Comparison of ENCODE assay signal across 8 cellular contexts in the genomic region with DNA sequence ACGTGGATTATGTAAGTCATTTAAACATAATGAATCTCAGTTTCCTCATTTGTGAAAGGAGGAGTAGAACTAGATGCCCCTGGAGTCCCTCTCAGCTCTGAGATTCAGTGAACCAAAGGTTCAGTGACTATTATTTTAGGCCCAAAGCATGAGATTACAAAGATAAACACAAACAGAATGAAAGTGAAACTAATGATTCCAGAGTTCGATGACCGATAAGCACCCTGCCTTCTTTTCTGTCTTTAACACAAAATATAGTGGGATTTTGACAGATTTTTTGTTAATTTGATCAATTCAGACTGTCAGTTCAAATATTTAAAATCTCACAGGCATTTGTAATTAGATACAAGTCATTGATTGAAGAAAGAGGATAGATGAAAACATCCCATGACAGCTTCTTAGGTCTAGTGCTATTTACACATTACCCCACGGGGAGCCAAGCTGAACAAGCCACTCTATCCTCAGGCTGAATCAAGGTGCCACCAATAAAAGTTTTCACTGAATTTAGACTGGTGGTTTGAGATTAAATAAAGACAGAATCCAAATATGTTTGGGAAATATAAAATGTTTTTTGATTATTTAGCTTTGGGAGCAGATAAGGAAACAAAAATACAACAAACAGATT.
A peak's percentile ranks its signal among the peaks of the same experiment; 100 is the strongest.
DNase-seq lines count a peak whose midpoint lies in the region; ATAC-seq and TF ChIP-seq lines count a peak whose summit lies in the region.

No MANE protein-coding gene starts in this region.

- no peaks in the 10 kb centered on the region for H3K27me3 Mint-ChIP-seq in osteocyte (ENCODE audit: unreplicated experiment)

- H3K9me3 Mint-ChIP-seq in osteocyte (ENCODE audit: unreplicated experiment), result no peaks in the 10 kb centered on the region

- TF ChIP-seq CTCF in osteocyte (IDR thresholded peaks at IDR 0.05), result no peak

- peak overlapping the region; percentile 66 for H3K4me3 Mint-ChIP-seq in osteocyte (ENCODE audit: unreplicated experiment)

- DNase-seq in ELR (ENCODE audit: low read depth) (peak; percentile 59), osteocyte (ENCODE audit: extremely low spot score, unreplicated experiment) (no peak), islet precursor cell (no peak), superior temporal gyrus (ENCODE audit: extremely low spot score) (no peak), SHP77 treated with DMSO at 0.1 percent for 48 hours (lab: John Stamatoyannopoulos, UW) (no peak)
- peak; percentile 22 for DNase-seq in central memory CD4-positive, alpha-beta T cell

- H3K4me1 Mint-ChIP-seq in osteocyte (ENCODE audit: unreplicated experiment), result peaks cover 30% of the 10 kb centered on the region

- H3K36me3 Mint-ChIP-seq in osteocyte (ENCODE audit: unreplicated experiment), result peaks cover 31% of the 10 kb centered on the region

- peak; percentile 78 for ATAC-seq in GM21360 (IDR thresholded peaks at IDR 0.05; ENCODE audit: unreplicated experiment)
- ATAC-seq in HG03565 (IDR thresholded peaks at IDR 0.05; ENCODE audit: unreplicated experiment), result peak; percentile 54

- H3K27ac Mint-ChIP-seq in osteocyte (ENCODE audit: unreplicated experiment), result peak overlapping the region; percentile 80

Comparison
In these comparisons a context has a peak if more than half of its experiments do, and no peak if none do; other contexts are left out.
1. DNase-seq: peak in ELR (single experiment) and central memory CD4-positive, alpha-beta T cell (single experiment); none in osteocyte (single experiment), islet precursor cell (single experiment), superior temporal gyrus (single experiment) and SHP77 treated with DMSO at 0.1 percent for 48 hours (single experiment).